Comparison of ENCODE assay signal across 8 cellular contexts in genomic region chr11:2768471-2769408, GRCh38.
DNase-seq lines count a peak whose midpoint lies in the region; ATAC-seq and TF ChIP-seq lines count a peak whose summit lies in the region.

No MANE protein-coding gene starts in this region.

- H3K9me3 ChIP-seq in prostate gland (no peaks in the 10 kb centered on the region), BE2C (no peaks in the 10 kb centered on the region)

- H3K4me1 ChIP-seq in prostate gland (replicated peaks) = no peaks in the 10 kb centered on the region
- H3K4me1 ChIP-seq in BE2C = no peaks in the 10 kb centered on the region

- H3K36me3 ChIP-seq in prostate gland = no peaks in the 10 kb centered on the region
- no peaks in the 10 kb centered on the region for H3K36me3 ChIP-seq in BE2C

- H3K27ac ChIP-seq in prostate gland = no peak overlapping the region

- DNase-seq in H4 (ENCODE audit: low spot score) (peak; percentile 75), T1000 (lab: John Stamatoyannopoulos, UW) (peak; percentile 64), fibroblast of mammary gland (ENCODE audit: low read depth) (peak; percentile 83), prostate gland (ENCODE audit: low spot score) (peak; percentile 1), BE2C (no peak), anterior cingulate cortex (lab: John Stamatoyannopoulos, UW) (no peak), AML-193 (lab: John Stamatoyannopoulos, UW) (no peak)

- H3K4me3 ChIP-seq in fibroblast of mammary gland (ENCODE audit: control insufficient read depth, low read depth, low read length) (no peak overlapping the region), prostate gland (no peak overlapping the region), BE2C (ENCODE audit: low read depth, low read length) (no peak overlapping the region)

- WGBS in prostate gland = 90% methylated on average over 14 of the region's 14 CpGs

- intact Hi-C loops in prostate gland (cut with DNase I) = no loop called here

- no peak for ATAC-seq in GM19351 (IDR thresholded peaks at IDR 0.05; ENCODE audit: unreplicated experiment)

- no peak for TF ChIP-seq POLR2A in prostate gland (IDR thresholded peaks at IDR 0.05)

- TF ChIP-seq CTCF in fibroblast of mammary gland (conservative IDR thresholded peaks at IDR 0.05; ENCODE audit: control insufficient read depth, insufficient read depth, low read depth, low read length) (no peak), prostate gland (IDR thresholded peaks at IDR 0.05) (no peak), BE2C (IDR thresholded peaks at IDR 0.05; ENCODE audit: low read depth, low read length) (no peak)

- H3K27me3 ChIP-seq in prostate gland (replicated peaks; ENCODE audit: insufficient read depth) (no peaks in the 10 kb centered on the region), BE2C (no peaks in the 10 kb centered on the region)

Comparison
In these comparisons a context has a peak if more than half of its experiments do, and no peak if none do; other contexts are left out.
1. DNase-seq: peak in H4 (single experiment), T1000 (single experiment), fibroblast of mammary gland (single experiment) and prostate gland (single experiment); none in BE2C (single experiment), anterior cingulate cortex (0 of 58) and AML-193 (0 of 2).